22 cellular contexts compared by ENCODE assay signal in the genomic region with DNA sequence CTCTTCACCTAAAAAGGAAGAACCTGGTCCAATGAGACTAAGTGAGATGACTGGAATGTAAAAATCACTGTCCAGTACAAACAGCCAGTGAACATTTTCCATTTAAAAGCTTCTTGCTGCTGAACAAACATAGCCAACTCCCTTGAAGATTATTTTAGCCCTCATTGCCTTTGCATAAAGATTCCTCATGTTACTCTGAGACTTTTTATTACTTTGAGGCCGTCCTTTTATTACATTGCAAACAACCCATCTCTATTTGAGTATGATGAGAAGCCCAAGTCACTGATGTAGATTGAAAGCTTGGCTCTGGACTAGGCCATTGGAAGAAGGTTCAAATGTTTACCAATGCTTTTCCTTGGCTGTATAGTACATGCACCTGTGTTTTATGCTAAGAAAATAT.
"Had no signal": no experiment of that assay in that cellular context is flagged by ENCODE, and none has a peak within 500 bp of the region (broad histone marks: within the 10 kb centered on the region; RNA-seq: fewer than 3 reads in every experiment).

No MANE protein-coding gene starts in this region.

- H3K4me1 ChIP-seq: left ventricle myocardium inferior, parathyroid adenoma, right lobe of liver, spleen, upper lobe of left lung had no signal

- H3K27me3 ChIP-seq: esophagus muscularis mucosa, gastroesophageal sphincter, right lobe of liver, spleen, upper lobe of left lung had no signal

- DNase-seq: effector memory CD4-positive, alpha-beta T cell; foreskin fibroblast; glutamatergic neuron; immature natural killer cell; left ventricle myocardium inferior; mesenchymal stem cell; naive thymus-derived CD4-positive, alpha-beta T cell; nephron progenitor cell; psoas muscle; retina; right lobe of liver; spleen; stimulated activated CD4-positive, alpha-beta T cell treated with anti-CD3 and anti-CD28 coated beads, Interleukin-15, amount 100 ng/mL, for 24 hours; stimulated activated CD4-positive, alpha-beta T cell treated with anti-CD3 and anti-CD28 coated beads, Interleukin-1b, Interleukin-23, amount 100 ng/mL, for 48 hours; stimulated activated CD4-positive, alpha-beta T cell treated with anti-CD3 and anti-CD28 coated beads, Interleukin-4, amount 100 ng/mL, for 24 hours; upper lobe of left lung had no signal

- H3K27ac ChIP-seq: esophagus muscularis mucosa, gastroesophageal sphincter, left ventricle myocardium inferior, parathyroid adenoma, psoas muscle, right lobe of liver, spleen, upper lobe of left lung had no signal

- H3K9me3 ChIP-seq: esophagus muscularis mucosa, gastroesophageal sphincter, left ventricle myocardium inferior, psoas muscle, right lobe of liver, spleen, upper lobe of left lung had no signal

- H3K9ac ChIP-seq: parathyroid adenoma had no signal

- H3K36me3 ChIP-seq: esophagus muscularis mucosa, gastroesophageal sphincter, left ventricle myocardium inferior, right lobe of liver, spleen, upper lobe of left lung had no signal

- H3K4me3 ChIP-seq: esophagus muscularis mucosa, gastroesophageal sphincter, left ventricle myocardium inferior, lung, psoas muscle, right lobe of liver, spleen, upper lobe of left lung had no signal

- FAIRE-seq: endometrium, keratinocyte had no signal
